Comparison of ENCODE assay signal across 1 cellular context in the genomic region with DNA sequence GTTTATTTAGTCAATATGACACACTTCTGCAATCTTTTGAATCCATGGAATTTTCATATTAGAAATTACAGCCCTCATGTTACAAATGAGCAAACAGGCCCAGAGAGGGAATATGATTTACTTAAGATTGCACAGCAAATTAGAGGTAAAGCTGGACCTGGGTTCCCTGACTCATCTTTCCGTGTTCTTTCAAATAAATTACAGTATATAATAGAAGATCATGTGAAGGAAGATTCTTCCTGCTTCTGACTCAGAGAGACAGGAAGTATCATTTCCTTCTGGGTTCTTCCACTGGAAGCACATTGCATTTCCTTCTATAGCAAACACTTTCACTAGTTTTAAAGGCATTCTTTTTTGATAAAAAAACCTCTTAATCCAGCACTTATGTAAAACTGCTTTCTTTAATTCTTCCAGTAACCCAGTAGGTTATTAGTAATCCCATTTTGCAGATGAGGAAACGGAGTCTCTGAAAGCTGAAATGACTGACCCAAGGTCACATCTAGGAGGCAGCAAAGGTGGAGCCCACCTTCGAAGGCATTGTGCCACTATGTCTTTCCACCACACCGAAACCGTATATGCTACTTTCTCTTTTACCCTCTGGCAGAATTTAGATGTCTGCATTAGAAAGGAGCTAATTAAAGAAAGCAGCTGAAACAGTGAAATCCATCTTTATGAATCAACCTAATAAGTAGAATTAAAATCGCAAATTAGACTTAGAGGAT.
A peak's percentile ranks its signal among the peaks of the same experiment; 100 is the strongest.
TF ChIP-seq lines count a peak whose summit lies in the region.

No MANE protein-coding gene starts in this region.

TF ChIP-seq in SK-N-SH, 30 proteins besides CTCF, POLR2A, EP300 and RAD21 (continued from another document):
- TF ChIP-seq, protein P1, sequence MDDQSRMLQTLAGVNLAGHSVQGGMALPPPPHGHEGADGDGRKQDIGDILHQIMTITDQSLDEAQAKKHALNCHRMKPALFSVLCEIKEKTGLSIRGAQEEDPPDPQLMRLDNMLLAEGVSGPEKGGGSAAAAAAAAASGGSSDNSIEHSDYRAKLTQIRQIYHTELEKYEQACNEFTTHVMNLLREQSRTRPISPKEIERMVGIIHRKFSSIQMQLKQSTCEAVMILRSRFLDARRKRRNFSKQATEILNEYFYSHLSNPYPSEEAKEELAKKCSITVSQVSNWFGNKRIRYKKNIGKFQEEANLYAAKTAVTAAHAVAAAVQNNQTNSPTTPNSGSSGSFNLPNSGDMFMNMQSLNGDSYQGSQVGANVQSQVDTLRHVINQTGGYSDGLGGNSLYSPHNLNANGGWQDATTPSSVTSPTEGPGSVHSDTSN (IDR thresholded peaks at IDR 0.05), result peak; percentile 34; the same call in 1 of the 2 replicates
- TF ChIP-seq, protein P2, sequence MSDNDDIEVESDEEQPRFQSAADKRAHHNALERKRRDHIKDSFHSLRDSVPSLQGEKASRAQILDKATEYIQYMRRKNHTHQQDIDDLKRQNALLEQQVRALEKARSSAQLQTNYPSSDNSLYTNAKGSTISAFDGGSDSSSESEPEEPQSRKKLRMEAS (IDR thresholded peaks at IDR 0.05; ENCODE audit: low read depth), result 0 out of 2 replicates have a peak, but pooled peaks have one; percentile 16
- TF ChIP-seq, protein P3, sequence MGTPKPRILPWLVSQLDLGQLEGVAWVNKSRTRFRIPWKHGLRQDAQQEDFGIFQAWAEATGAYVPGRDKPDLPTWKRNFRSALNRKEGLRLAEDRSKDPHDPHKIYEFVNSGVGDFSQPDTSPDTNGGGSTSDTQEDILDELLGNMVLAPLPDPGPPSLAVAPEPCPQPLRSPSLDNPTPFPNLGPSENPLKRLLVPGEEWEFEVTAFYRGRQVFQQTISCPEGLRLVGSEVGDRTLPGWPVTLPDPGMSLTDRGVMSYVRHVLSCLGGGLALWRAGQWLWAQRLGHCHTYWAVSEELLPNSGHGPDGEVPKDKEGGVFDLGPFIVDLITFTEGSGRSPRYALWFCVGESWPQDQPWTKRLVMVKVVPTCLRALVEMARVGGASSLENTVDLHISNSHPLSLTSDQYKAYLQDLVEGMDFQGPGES (IDR thresholded peaks at IDR 0.05; ENCODE audit: low read depth, low read length), result no peak
- TF ChIP-seq, protein P4, sequence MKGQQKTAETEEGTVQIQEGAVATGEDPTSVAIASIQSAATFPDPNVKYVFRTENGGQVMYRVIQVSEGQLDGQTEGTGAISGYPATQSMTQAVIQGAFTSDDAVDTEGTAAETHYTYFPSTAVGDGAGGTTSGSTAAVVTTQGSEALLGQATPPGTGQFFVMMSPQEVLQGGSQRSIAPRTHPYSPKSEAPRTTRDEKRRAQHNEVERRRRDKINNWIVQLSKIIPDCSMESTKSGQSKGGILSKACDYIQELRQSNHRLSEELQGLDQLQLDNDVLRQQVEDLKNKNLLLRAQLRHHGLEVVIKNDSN (IDR thresholded peaks at IDR 0.05; ENCODE audit: borderline replicate concordance, low read depth), result 0 out of 2 replicates have a peak, but pooled peaks have one; percentile 25
- TF ChIP-seq, protein P5, sequence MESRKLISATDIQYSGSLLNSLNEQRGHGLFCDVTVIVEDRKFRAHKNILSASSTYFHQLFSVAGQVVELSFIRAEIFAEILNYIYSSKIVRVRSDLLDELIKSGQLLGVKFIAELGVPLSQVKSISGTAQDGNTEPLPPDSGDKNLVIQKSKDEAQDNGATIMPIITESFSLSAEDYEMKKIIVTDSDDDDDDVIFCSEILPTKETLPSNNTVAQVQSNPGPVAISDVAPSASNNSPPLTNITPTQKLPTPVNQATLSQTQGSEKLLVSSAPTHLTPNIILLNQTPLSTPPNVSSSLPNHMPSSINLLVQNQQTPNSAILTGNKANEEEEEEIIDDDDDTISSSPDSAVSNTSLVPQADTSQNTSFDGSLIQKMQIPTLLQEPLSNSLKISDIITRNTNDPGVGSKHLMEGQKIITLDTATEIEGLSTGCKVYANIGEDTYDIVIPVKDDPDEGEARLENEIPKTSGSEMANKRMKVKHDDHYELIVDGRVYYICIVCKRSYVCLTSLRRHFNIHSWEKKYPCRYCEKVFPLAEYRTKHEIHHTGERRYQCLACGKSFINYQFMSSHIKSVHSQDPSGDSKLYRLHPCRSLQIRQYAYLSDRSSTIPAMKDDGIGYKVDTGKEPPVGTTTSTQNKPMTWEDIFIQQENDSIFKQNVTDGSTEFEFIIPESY (IDR thresholded peaks at IDR 0.05; ENCODE audit: borderline replicate concordance, low read depth), result no peak
- TF ChIP-seq, protein P6, sequence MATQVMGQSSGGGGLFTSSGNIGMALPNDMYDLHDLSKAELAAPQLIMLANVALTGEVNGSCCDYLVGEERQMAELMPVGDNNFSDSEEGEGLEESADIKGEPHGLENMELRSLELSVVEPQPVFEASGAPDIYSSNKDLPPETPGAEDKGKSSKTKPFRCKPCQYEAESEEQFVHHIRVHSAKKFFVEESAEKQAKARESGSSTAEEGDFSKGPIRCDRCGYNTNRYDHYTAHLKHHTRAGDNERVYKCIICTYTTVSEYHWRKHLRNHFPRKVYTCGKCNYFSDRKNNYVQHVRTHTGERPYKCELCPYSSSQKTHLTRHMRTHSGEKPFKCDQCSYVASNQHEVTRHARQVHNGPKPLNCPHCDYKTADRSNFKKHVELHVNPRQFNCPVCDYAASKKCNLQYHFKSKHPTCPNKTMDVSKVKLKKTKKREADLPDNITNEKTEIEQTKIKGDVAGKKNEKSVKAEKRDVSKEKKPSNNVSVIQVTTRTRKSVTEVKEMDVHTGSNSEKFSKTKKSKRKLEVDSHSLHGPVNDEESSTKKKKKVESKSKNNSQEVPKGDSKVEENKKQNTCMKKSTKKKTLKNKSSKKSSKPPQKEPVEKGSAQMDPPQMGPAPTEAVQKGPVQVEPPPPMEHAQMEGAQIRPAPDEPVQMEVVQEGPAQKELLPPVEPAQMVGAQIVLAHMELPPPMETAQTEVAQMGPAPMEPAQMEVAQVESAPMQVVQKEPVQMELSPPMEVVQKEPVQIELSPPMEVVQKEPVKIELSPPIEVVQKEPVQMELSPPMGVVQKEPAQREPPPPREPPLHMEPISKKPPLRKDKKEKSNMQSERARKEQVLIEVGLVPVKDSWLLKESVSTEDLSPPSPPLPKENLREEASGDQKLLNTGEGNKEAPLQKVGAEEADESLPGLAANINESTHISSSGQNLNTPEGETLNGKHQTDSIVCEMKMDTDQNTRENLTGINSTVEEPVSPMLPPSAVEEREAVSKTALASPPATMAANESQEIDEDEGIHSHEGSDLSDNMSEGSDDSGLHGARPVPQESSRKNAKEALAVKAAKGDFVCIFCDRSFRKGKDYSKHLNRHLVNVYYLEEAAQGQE (IDR thresholded peaks at IDR 0.05; ENCODE audit: low read depth, low read length), result no peak
